In the genomic region with DNA sequence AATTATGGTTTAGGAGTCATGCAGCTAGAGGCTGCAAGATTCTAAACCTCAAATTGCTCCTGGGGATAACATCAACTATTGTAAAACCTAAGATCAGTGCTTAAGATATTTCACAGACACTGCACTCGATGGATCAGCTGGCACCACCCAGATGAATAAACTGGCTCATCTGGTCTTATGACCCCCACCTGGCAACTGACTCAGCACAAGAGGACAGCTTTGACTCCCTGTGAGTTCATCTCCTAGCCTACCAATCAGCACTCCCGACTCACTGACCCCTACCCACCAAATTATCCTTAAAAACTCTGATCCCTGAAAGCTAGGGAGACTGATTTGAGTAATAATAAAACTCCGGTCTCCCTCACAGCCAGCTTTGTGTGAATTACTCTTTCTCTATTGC, we compare ENCODE assay signal across 1 cellular context.
TF ChIP-seq lines count a peak whose summit lies in the region.

No MANE protein-coding gene starts in this region.

TF ChIP-seq in HepG2, 621 proteins besides CTCF, POLR2A, EP300 and RAD21:
- TF ChIP-seq KMT2B (CRISPR knock-in tag; IDR thresholded peaks at IDR 0.05) (no peak), ZNF367 (CRISPR knock-in tag; IDR thresholded peaks at IDR 0.05; ENCODE audit: borderline replicate concordance) (no peak), ZNF460 (CRISPR knock-in tag; IDR thresholded peaks at IDR 0.05; ENCODE audit: borderline replicate concordance) (no peak), ZNF556 (CRISPR knock-in tag; IDR thresholded peaks at IDR 0.05; ENCODE audit: borderline replicate concordance) (no peak), KLF9 (CRISPR knock-in tag; IDR thresholded peaks at IDR 0.05; ENCODE audit: low read depth) (no peak), JUNB (CRISPR knock-in tag; IDR thresholded peaks at IDR 0.05; ENCODE audit: borderline replicate concordance) (no peak)
- TF ChIP-seq, protein P1, sequence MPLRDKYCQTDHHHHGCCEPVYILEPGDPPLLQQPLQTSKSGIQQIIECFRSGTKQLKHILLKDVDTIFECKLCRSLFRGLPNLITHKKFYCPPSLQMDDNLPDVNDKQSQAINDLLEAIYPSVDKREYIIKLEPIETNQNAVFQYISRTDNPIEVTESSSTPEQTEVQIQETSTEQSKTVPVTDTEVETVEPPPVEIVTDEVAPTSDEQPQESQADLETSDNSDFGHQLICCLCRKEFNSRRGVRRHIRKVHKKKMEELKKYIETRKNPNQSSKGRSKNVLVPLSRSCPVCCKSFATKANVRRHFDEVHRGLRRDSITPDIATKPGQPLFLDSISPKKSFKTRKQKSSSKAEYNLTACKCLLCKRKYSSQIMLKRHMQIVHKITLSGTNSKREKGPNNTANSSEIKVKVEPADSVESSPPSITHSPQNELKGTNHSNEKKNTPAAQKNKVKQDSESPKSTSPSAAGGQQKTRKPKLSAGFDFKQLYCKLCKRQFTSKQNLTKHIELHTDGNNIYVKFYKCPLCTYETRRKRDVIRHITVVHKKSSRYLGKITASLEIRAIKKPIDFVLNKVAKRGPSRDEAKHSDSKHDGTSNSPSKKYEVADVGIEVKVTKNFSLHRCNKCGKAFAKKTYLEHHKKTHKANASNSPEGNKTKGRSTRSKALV (CRISPR knock-in tag; IDR thresholded peaks at IDR 0.05), result no peak
- TF ChIP-seq, protein P2, sequence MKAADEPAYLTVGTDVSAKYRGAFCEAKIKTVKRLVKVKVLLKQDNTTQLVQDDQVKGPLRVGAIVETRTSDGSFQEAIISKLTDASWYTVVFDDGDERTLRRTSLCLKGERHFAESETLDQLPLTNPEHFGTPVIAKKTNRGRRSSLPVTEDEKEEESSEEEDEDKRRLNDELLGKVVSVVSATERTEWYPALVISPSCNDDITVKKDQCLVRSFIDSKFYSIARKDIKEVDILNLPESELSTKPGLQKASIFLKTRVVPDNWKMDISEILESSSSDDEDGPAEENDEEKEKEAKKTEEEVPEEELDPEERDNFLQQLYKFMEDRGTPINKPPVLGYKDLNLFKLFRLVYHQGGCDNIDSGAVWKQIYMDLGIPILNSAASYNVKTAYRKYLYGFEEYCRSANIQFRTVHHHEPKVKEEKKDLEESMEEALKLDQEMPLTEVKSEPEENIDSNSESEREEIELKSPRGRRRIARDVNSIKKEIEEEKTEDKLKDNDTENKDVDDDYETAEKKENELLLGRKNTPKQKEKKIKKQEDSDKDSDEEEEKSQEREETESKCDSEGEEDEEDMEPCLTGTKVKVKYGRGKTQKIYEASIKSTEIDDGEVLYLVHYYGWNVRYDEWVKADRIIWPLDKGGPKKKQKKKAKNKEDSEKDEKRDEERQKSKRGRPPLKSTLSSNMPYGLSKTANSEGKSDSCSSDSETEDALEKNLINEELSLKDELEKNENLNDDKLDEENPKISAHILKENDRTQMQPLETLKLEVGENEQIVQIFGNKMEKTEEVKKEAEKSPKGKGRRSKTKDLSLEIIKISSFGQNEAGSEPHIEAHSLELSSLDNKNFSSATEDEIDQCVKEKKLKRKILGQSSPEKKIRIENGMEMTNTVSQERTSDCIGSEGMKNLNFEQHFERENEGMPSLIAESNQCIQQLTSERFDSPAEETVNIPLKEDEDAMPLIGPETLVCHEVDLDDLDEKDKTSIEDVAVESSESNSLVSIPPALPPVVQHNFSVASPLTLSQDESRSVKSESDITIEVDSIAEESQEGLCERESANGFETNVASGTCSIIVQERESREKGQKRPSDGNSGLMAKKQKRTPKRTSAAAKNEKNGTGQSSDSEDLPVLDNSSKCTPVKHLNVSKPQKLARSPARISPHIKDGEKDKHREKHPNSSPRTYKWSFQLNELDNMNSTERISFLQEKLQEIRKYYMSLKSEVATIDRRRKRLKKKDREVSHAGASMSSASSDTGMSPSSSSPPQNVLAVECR (CRISPR knock-in tag; IDR thresholded peaks at IDR 0.05; ENCODE audit: borderline replicate concordance), result no peak
- TF ChIP-seq, protein P3, sequence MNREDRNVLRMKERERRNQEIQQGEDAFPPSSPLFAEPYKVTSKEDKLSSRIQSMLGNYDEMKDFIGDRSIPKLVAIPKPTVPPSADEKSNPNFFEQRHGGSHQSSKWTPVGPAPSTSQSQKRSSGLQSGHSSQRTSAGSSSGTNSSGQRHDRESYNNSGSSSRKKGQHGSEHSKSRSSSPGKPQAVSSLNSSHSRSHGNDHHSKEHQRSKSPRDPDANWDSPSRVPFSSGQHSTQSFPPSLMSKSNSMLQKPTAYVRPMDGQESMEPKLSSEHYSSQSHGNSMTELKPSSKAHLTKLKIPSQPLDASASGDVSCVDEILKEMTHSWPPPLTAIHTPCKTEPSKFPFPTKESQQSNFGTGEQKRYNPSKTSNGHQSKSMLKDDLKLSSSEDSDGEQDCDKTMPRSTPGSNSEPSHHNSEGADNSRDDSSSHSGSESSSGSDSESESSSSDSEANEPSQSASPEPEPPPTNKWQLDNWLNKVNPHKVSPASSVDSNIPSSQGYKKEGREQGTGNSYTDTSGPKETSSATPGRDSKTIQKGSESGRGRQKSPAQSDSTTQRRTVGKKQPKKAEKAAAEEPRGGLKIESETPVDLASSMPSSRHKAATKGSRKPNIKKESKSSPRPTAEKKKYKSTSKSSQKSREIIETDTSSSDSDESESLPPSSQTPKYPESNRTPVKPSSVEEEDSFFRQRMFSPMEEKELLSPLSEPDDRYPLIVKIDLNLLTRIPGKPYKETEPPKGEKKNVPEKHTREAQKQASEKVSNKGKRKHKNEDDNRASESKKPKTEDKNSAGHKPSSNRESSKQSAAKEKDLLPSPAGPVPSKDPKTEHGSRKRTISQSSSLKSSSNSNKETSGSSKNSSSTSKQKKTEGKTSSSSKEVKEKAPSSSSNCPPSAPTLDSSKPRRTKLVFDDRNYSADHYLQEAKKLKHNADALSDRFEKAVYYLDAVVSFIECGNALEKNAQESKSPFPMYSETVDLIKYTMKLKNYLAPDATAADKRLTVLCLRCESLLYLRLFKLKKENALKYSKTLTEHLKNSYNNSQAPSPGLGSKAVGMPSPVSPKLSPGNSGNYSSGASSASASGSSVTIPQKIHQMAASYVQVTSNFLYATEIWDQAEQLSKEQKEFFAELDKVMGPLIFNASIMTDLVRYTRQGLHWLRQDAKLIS (CRISPR knock-in tag; IDR thresholded peaks at IDR 0.05), result no peak
